16 cellular contexts compared by ENCODE assay signal in genomic region chr17:61294286-61294685, GRCh38.
"Had no signal": no experiment of that assay in that cellular context is flagged by ENCODE, and none has a peak within 500 bp of the region (broad histone marks: within the 10 kb centered on the region; RNA-seq: fewer than 3 reads in every experiment).

No MANE protein-coding gene starts in this region.

- H3K9me3 ChIP-seq: ovary, sigmoid colon, stomach, thoracic aorta, vagina had no signal

- FAIRE-seq: bronchial epithelial cell, kidney had no signal

- H3K36me3 ChIP-seq: ovary, sigmoid colon, stomach, thoracic aorta, vagina had no signal

- H2AFZ ChIP-seq: hepatocyte had no signal

- H3K4me2 ChIP-seq: hepatocyte had no signal

- H3K4me3 ChIP-seq: hepatocyte, ovary, sigmoid colon, stomach, thoracic aorta, vagina had no signal

- DNase-seq: activated CD4-positive, alpha-beta T cell treated with anti-CD3 and anti-CD28 coated beads, Interleukin-2, amount 10 ng/mL, durations not matched to agents 7 days and 5 days; activated CD4-positive, CD25-positive, alpha-beta regulatory T cell; activated naive CD8-positive, alpha-beta T cell treated with anti-CD3 and anti-CD28 coated beads for 36 hours; amygdala; kidney; left ventricle myocardium superior; ovary; sigmoid colon; stimulated activated CD4-positive, alpha-beta T cell treated with anti-CD3 and anti-CD28 coated beads, Interleukin-12 subunit alpha, Interleukin-12 subunit beta, amount 100 ng/mL, for 4 hours; stimulated activated CD4-positive, alpha-beta T cell treated with anti-CD3 and anti-CD28 coated beads, Interleukin-2, amount 100 ng/mL, for 24 hours; stomach; SW 1271 had no signal

- H3K27me3 ChIP-seq: hepatocyte, ovary, stomach, vagina had no signal

- H3K79me2 ChIP-seq: hepatocyte had no signal

- H3K27ac ChIP-seq: ovary, thoracic aorta, vagina had no signal
